ENCODE assay signal across 26 cellular contexts in genomic region chr1:175176246-175176645, GRCh38. TPM values are rescaled to one million over a fixed set of nuclear protein-coding genes. Genes with fewer than 3 reads are reported as not detected.
DNase-seq lines count a peak whose midpoint lies in the region; ATAC-seq and TF ChIP-seq lines count a peak whose summit lies in the region.
"Had no signal": no experiment of that assay in that cellular context is flagged by ENCODE, and none has a peak within 500 bp of the region (broad histone marks: within the 10 kb centered on the region; RNA-seq: fewer than 3 reads in every experiment).

No MANE protein-coding gene starts in this region.

- peaks cover 17% of the 10 kb centered on the region for H3K4me1 Mint-ChIP-seq in MCF 10A (ENCODE audit: insufficient read depth, unreplicated experiment)

- H3K4me1 ChIP-seq in mammary epithelial cell (ENCODE audit: insufficient read depth, low read length) (peaks cover 40% of the 10 kb centered on the region), PC-3 (ENCODE audit: insufficient read depth, low read length) (peaks cover 34% of the 10 kb centered on the region)
- H3K4me1 ChIP-seq: Caco-2 had no signal

- intact Hi-C loops in mammary epithelial cell (cut with micrococcal nuclease) (loop anchor here (2.0 kb wide), 2 partner anchors 15 to 17 kb away; no protein-coding TSS in a partner anchor), MCF 10A (cut with micrococcal nuclease) (no loop called here), PC-3 (cut with micrococcal nuclease) (no loop called here)

- H3K79me2 ChIP-seq in mammary epithelial cell (ENCODE audit: insufficient read depth, low read length) = peaks cover 91% of the 10 kb centered on the region
- no peaks in the 10 kb centered on the region for H3K79me2 ChIP-seq in PC-3 (ENCODE audit: low read length)

- H2AFZ ChIP-seq in mammary epithelial cell (ENCODE audit: low read depth, low read length) = no peak overlapping the region
- no peak overlapping the region for H2AFZ ChIP-seq in PC-3 (ENCODE audit: low read length)

- H3K9me3 ChIP-seq in mammary epithelial cell (replicated peaks; ENCODE audit: insufficient read depth, low read length) (no peaks in the 10 kb centered on the region), PC-3 (ENCODE audit: low read length) (no peaks in the 10 kb centered on the region)
- H3K9me3 ChIP-seq: BLaER1, Caco-2, Peyer's patch, SJCRH30 had no signal

- peaks cover 36% of the 10 kb centered on the region for H3K36me3 ChIP-seq in mammary epithelial cell (ENCODE audit: insufficient read depth, low read length)
- H3K36me3 ChIP-seq in PC-3 (ENCODE audit: low read depth, low read length) = 0 out of 2 replicates have a peak, but pooled peaks cover 6% of the 10 kb centered on the region
- H3K36me3 ChIP-seq: SJCRH30 had no signal

- H3K9me2 ChIP-seq in PC-3 (replicated peaks; ENCODE audit: low read length) = no peaks in the 10 kb centered on the region

- DNase-seq in mammary epithelial cell (peak; percentile 34), MCF 10A (ENCODE audit: unreplicated experiment) (no peak), PC-3 (peak; percentile 59), glomerular visceral epithelial cell (ENCODE audit: extremely low spot score) (peak; percentile 16), NCI-H82 treated with DMSO at 0.1 percent for 48 hours (lab: John Stamatoyannopoulos, UW; ENCODE audit: unreplicated experiment) (no peak), retina (no peak), LoVo (ENCODE audit: low spot score) (no peak)
- DNase-seq: ACHN; Caco-2; CD4-positive, alpha-beta memory T cell; DMS 273 treated with DMSO at 0.1 percent for 48 hours; DMS79 treated with DMSO at 0.1 percent for 48 hours; HFFc6; KG1; NCI-H1092; NCI-H1436; NCI-H187 treated with DMSO at 0.1 percent for 48 hours; NCI-H510A; NK-92 treated with Interleukin-12 subunit alpha and Interleukin-12 subunit beta, amount 100 ng/mL, for 24 hours; Peyer's patch; SJCRH30; T-cell had no signal

- H3K36me3 Mint-ChIP-seq in MCF 10A (ENCODE audit: insufficient read depth, unreplicated experiment) = peaks cover 10% of the 10 kb centered on the region

- H3K27ac Mint-ChIP-seq in MCF 10A (ENCODE audit: low read depth, unreplicated experiment) = no peak overlapping the region
- H3K27ac Mint-ChIP-seq: HFFc6, T-cell had no signal

- WGBS in mammary epithelial cell (ENCODE audit: low coverage, missing lambda C conversion rate) = 100% methylated on average over 1 of the region's 1 CpG

- dilution Hi-C loops in mammary epithelial cell (cut with HindIII; ENCODE audit: low sequenced_read_pairs) = no loop called here

- no peak overlapping the region for H3K9ac ChIP-seq in mammary epithelial cell (ENCODE audit: insufficient read depth, low read length)
- no peak overlapping the region for H3K9ac ChIP-seq in PC-3 (ENCODE audit: low read length)
- H3K9ac ChIP-seq: BLaER1 had no signal

- H3K9me3 Mint-ChIP-seq in MCF 10A (ENCODE audit: unreplicated experiment) = no peaks in the 10 kb centered on the region
- H3K9me3 Mint-ChIP-seq: T-cell had no signal

- TF ChIP-seq CTCF in mammary epithelial cell (conservative IDR thresholded peaks at IDR 0.05 in 1 of 2, IDR thresholded peaks at IDR 0.05 in 1 of 2; ENCODE audit: extremely low read depth in 1 of 2, insufficient read depth in 1 of 2, low read depth in 1 of 2, low read length in 2 of 2) = no peak
- TF ChIP-seq CTCF in MCF 10A (IDR thresholded peaks at IDR 0.05; ENCODE audit: unreplicated experiment) = no peak
- TF ChIP-seq CTCF in PC-3 (conservative IDR thresholded peaks at IDR 0.05; ENCODE audit: low read depth, low read length) = no peak

- no peak overlapping the region for H3K27ac ChIP-seq in mammary epithelial cell (ENCODE audit: insufficient read depth, low read depth, low read length)
- 0 out of 2 replicates have a peak overlapping the region, but pooled peaks have one; percentile 9 for H3K27ac ChIP-seq in PC-3 (ENCODE audit: low read length)
- H3K27ac ChIP-seq: 22Rv1, BLaER1, Peyer's patch, SJCRH30 had no signal

- no peaks in the 10 kb centered on the region for H4K20me1 ChIP-seq in mammary epithelial cell (ENCODE audit: insufficient read depth, low read length)
- H4K20me1 ChIP-seq in PC-3 (ENCODE audit: low read length) = no peaks in the 10 kb centered on the region

- H3K27me3 Mint-ChIP-seq in MCF 10A (ENCODE audit: insufficient read depth, unreplicated experiment) = no peaks in the 10 kb centered on the region
- H3K27me3 Mint-ChIP-seq: CD4-positive, alpha-beta memory T cell; T-cell had no signal

- H3K4me2 ChIP-seq in mammary epithelial cell (ENCODE audit: insufficient read depth, low read depth, low read length) = no peak overlapping the region
- H3K4me2 ChIP-seq in PC-3 (ENCODE audit: low read length) = peak overlapping the region; percentile 41; the same call in 1 of the 2 replicates
- H3K4me2 ChIP-seq: BLaER1 had no signal

- H3K4me3 ChIP-seq in mammary epithelial cell (replicated peaks in 1 of 3; ENCODE audit: insufficient read depth in 1 of 3, low read depth in 2 of 3, low read length in 3 of 3) (no peak overlapping the region), PC-3 (ENCODE audit: low read length) (no peak overlapping the region)
- H3K4me3 ChIP-seq: BLaER1, Peyer's patch, SJCRH30 had no signal

- ATAC-seq in PC-3 = peak; percentile 41
- ATAC-seq in HG02852 (IDR thresholded peaks at IDR 0.05; ENCODE audit: unreplicated experiment) = no peak
- ATAC-seq: T-cell had no signal

- CTCF ChIA-PET in mammary epithelial cell (lab: Charles Lee; ENCODE audit: low non-redundant PET) (interaction anchor here (0.6 kb wide), 1 partner anchor 1650 kb away, joined by 24 read pairs; no protein-coding TSS in a partner anchor), MCF 10A (lab: Yijun Ruan, JAX) (interaction anchor here (0.7 to 4.8 kb wide), 5 partner anchors 12 to 26 kb away, joined by 3 to 17 read pairs (median 5); no protein-coding TSS in a partner anchor), PC-3 (lab: Charles Lee) (no interaction called here)

- H3F3A ChIP-seq in PC-3 (ENCODE audit: low read length, unreplicated experiment) = peaks cover 5% of the 10 kb centered on the region

- no peak overlapping the region for H3K4me3 Mint-ChIP-seq in MCF 10A (ENCODE audit: unreplicated experiment)
- H3K4me3 Mint-ChIP-seq: CD4-positive, alpha-beta memory T cell; HFFc6; T-cell had no signal

- in situ Hi-C loops in mammary epithelial cell (cut with MboI; ENCODE audit: low sequenced_read_pairs in 2 of 2) = loop anchor here in 1 of 2 donors (10.0 kb wide), 1 partner anchor 49 kb away; no protein-coding TSS in a partner anchor

- TSS peak; percentile 7 for BruUV-seq in mammary epithelial cell (replicated peaks; lab: Mats Ljungman, UMichigan)
- BruUV-seq in MCF 10A (replicated peaks; lab: Mats Ljungman, UMichigan) = no TSS peak
- BruUV-seq in PC-3 (replicated peaks; lab: Mats Ljungman, UMichigan) = no TSS peak

- H3K27me3 ChIP-seq in mammary epithelial cell (ENCODE audit: insufficient read depth, low read length) = no peaks in the 10 kb centered on the region
- H3K27me3 ChIP-seq in PC-3 (ENCODE audit: low read length) = no peaks in the 10 kb centered on the region
- H3K27me3 ChIP-seq: BLaER1, Peyer's patch, SJCRH30 had no signal

- POLR2A ChIA-PET in MCF 10A (lab: Yijun Ruan, JAX) (no interaction called here), PC-3 (lab: Charles Lee; ENCODE audit: unreplicated experiment) (no interaction called here)

RNA-seq across cellular contexts. Expression of gene KIAA0040, which starts 16.3 kb away (rescaled TPM):
- total RNA-seq in mammary epithelial cell = 10 to 100 TPM; 34.3 to 75.0 TPM
- polyA plus RNA-seq in mammary epithelial cell = 87.6 TPM
- 83.3 TPM for polyA minus RNA-seq in mammary epithelial cell
- total RNA-seq in MCF 10A (2022) = 26.7 and 27.7 TPM in 2 replicates
- 17.8 and 19.4 TPM in 2 replicates for total RNA-seq in PC-3 (2014; rRNA removed)
- total RNA-seq: G401, HFFc6 had no signal

Comparison
In these comparisons a context has a peak if more than half of its experiments do, and no peak if none do; other contexts are left out.
1. DNase-seq: peak in mammary epithelial cell (single experiment), PC-3 (single experiment) and glomerular visceral epithelial cell (single experiment); none in MCF 10A (single experiment), NCI-H82 treated with DMSO at 0.1 percent for 48 hours (single experiment), retina (single experiment) and LoVo (single experiment).